8 cellular contexts compared by ENCODE assay signal in genomic region chr17:67717624-67718324, GRCh38.
DNase-seq lines count a peak whose midpoint lies in the region; ATAC-seq and FAIRE-seq lines count a peak whose summit lies in the region.

Gene NOL11 (plus strand): TSS chr17:67717936. CDS start chr17:67717948, 12 bp downstream.

- ATAC-seq in GM19324 (IDR thresholded peaks at IDR 0.05; ENCODE audit: low FRiP score, unreplicated experiment) (peak; percentile 98), HG03469 (IDR thresholded peaks at IDR 0.05; ENCODE audit: unreplicated experiment) (peak; percentile 87)

- DNase-seq in C1 segment of cervical spinal cord (lab: John Stamatoyannopoulos, UW) = peak; percentile 96 to 100 (median 99)
- peak; percentile 96 to 99 for DNase-seq in NCI-H526 (lab: John Stamatoyannopoulos, UW)
- peak; percentile 100 for DNase-seq in activated CD4-positive, alpha-beta T cell treated with anti-CD3 and anti-CD28 coated beads for 48 hours
- peak; percentile 99 for DNase-seq in kidney tubule cell (ENCODE audit: low spot score)
- DNase-seq in stimulated activated CD4-positive, alpha-beta T cell treated with anti-CD3 and anti-CD28 coated beads, Interleukin-1b, Interleukin-23, amount 100 ng/mL, for 24 hours (ENCODE audit: low read depth in 4 of 4, low spot score in 1 of 4) = peak; percentile 96 to 99 (median 98)

- peak; percentile 36 for FAIRE-seq in colon (lab: Jason Lieb, UNC)

Comparison
In these comparisons a context has a peak if more than half of its experiments do, and no peak if none do; other contexts are left out.
1. Peak in every context shown above with its lines: DNase-seq and ATAC-seq.